In genomic region chr11:68030318-68031135, GRCh38 we compare ENCODE assay signal across 1 cellular context.
TF ChIP-seq lines count a peak whose summit lies in the region.

Gene NDUFS8, plus strand, starts transcription at chr11:68030681. Its CDS starts 1,471 bp downstream, at chr11:68032152.

TF ChIP-seq in GM12878, 131 proteins besides CTCF, POLR2A, EP300 and RAD21 (continued from another document and continues in another):
- TF ChIP-seq ZNF687 (IDR thresholded peaks at IDR 0.05) = no peak; the same call in 1 of the 2 replicates
- TF ChIP-seq ELK1 (IDR thresholded peaks at IDR 0.05; ENCODE audit: low read depth, low read length) = no peak
- TF ChIP-seq TCF7 (IDR thresholded peaks at IDR 0.05; ENCODE audit: borderline replicate concordance) = no peak
- TF ChIP-seq SREBF1 (IDR thresholded peaks at IDR 0.05; ENCODE audit: low read length) = no peak
- peak; percentile 84 for TF ChIP-seq PBX3 (IDR thresholded peaks at IDR 0.05; ENCODE audit: insufficient replicate concordance, low read depth, low read length)
- TF ChIP-seq SMARCA5 (IDR thresholded peaks at IDR 0.05) = no peak
- peak; percentile 16 for TF ChIP-seq HCFC1 (IDR thresholded peaks at IDR 0.05; ENCODE audit: low read length)
- TF ChIP-seq BHLHE40 (IDR thresholded peaks at IDR 0.05; ENCODE audit: borderline replicate concordance in 1 of 2, low read depth in 2 of 2, low read length in 1 of 2) = peak in 1 of 2 experiments; percentile 56; a peak in 1 of 4 replicates
- peak; percentile 86 for TF ChIP-seq CEBPZ (IDR thresholded peaks at IDR 0.05; ENCODE audit: low read depth, low read length)
- no peak for TF ChIP-seq IKZF2 (IDR thresholded peaks at IDR 0.05)
- TF ChIP-seq MAX (IDR thresholded peaks at IDR 0.05; ENCODE audit: low read depth, low read length) = 0 out of 2 replicates have a peak, but pooled peaks have one; percentile 11
- no peak for TF ChIP-seq ATF2 (IDR thresholded peaks at IDR 0.05; ENCODE audit: low read length)
- TF ChIP-seq YY1 (IDR thresholded peaks at IDR 0.05; ENCODE audit: low read depth, low read length) = peak; percentile 96
- TF ChIP-seq SMAD5 (IDR thresholded peaks at IDR 0.05; ENCODE audit: low read depth) = no peak
- no peak for TF ChIP-seq SUPT20H (IDR thresholded peaks at IDR 0.05; ENCODE audit: borderline replicate concordance, control insufficient read depth, low read depth, low read length)
- peak; percentile 77 for TF ChIP-seq NKRF (conservative IDR thresholded peaks at IDR 0.05)
- no peak for TF ChIP-seq YBX1 (IDR thresholded peaks at IDR 0.05)
- no peak for TF ChIP-seq SMC3 (IDR thresholded peaks at IDR 0.05; ENCODE audit: borderline replicate concordance, low read length)
- TF ChIP-seq TBL1XR1 (IDR thresholded peaks at IDR 0.05; ENCODE audit: low read depth, low read length) = no peak
- TF ChIP-seq ZNF207 (IDR thresholded peaks at IDR 0.05; ENCODE audit: borderline replicate concordance) = peak; percentile 81; the same call in 1 of the 2 replicates
- peak; percentile 92 for TF ChIP-seq CHD2 (IDR thresholded peaks at IDR 0.05; ENCODE audit: borderline replicate concordance, low read depth, low read length)
- TF ChIP-seq BCL11A (IDR thresholded peaks at IDR 0.05; ENCODE audit: low read depth, low read length) = no peak
- no peak for TF ChIP-seq SREBF2 (IDR thresholded peaks at IDR 0.05; ENCODE audit: low read length)
- no peak for TF ChIP-seq MYC (IDR thresholded peaks at IDR 0.05; ENCODE audit: insufficient read depth, insufficient read length, insufficient replicate concordance, low read length, severe bottlenecking)
- TF ChIP-seq EED (IDR thresholded peaks at IDR 0.05; ENCODE audit: low read depth) = no peak
- no peak for TF ChIP-seq SUZ12 (IDR thresholded peaks at IDR 0.05; ENCODE audit: unreplicated experiment)
- TF ChIP-seq NFIC (IDR thresholded peaks at IDR 0.05; ENCODE audit: low read depth, low read length) = no peak
- no peak for TF ChIP-seq MLLT1 (IDR thresholded peaks at IDR 0.05)
- peak; percentile 28 for TF ChIP-seq SIX5 (IDR thresholded peaks at IDR 0.05; ENCODE audit: low read depth, low read length, severe bottlenecking)
- TF ChIP-seq RAD51 (IDR thresholded peaks at IDR 0.05) = no peak
- no peak; a peak in 1 of 3 replicates for TF ChIP-seq EGR1 (IDR thresholded peaks at IDR 0.05; ENCODE audit: borderline replicate concordance in 1 of 2, low read depth in 2 of 2, low read length in 2 of 2)
- peak; percentile 63 for TF ChIP-seq IKZF1 (conservative IDR thresholded peaks at IDR 0.05)
- no peak for TF ChIP-seq CBX3 (IDR thresholded peaks at IDR 0.05; ENCODE audit: borderline replicate concordance, low read depth)
- peak; percentile 41; the same call in 1 of the 2 replicates for TF ChIP-seq DPF2 (IDR thresholded peaks at IDR 0.05)
- no peak for TF ChIP-seq HDAC6 (IDR thresholded peaks at IDR 0.05; ENCODE audit: unreplicated experiment)
- peak; percentile 67 for TF ChIP-seq FOS (IDR thresholded peaks at IDR 0.05; ENCODE audit: borderline replicate concordance, extremely low read depth, insufficient read length)
- TF ChIP-seq HSF1 (IDR thresholded peaks at IDR 0.05; ENCODE audit: low read depth, low read length) = no peak
- TF ChIP-seq CHD4 (IDR thresholded peaks at IDR 0.05) = no peak
